Comparison of ENCODE assay signal across 1 cellular context in the genomic region with DNA sequence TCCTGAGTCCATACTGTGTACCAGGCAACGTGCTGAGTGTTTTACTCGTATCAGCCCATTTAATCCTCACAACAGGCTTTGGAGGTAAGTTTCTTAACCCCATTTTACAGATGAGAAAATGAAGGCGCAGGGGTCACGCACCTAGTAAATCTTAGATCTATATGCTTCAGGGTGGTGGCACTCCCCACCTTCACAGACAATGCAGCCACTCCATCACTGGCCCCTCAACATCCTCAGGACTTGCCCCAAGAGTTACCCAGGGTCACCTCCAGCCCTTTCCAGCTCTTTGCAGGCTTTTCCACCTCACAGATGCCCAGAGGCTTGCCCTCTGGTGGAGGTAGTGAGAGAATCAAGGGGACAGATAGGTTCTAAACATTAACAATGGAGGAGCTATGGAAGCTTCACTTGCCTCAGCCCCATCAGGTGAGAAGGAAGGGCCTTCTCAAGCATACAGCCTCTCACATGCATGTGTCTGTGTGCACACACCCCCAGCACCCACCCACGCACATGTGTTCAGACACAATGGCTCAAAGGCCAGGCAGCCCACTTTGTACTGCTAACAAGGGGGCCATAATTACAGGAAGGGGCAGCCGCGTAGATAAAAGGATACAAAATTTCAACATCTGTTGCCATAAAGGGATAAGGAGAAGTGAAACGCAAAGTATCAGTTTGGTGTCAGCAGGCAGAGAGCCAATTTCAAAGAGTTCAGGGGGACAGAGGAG.
TF ChIP-seq lines count a peak whose summit lies in the region.

No MANE protein-coding gene starts in this region.

TF ChIP-seq in HepG2, 621 proteins besides CTCF, POLR2A, EP300 and RAD21 (continued from another document):
- TF ChIP-seq MYNN (CRISPR knock-in tag; IDR thresholded peaks at IDR 0.05; ENCODE audit: low read depth) = no peak
- no peak for TF ChIP-seq ZNF33B (CRISPR knock-in tag; IDR thresholded peaks at IDR 0.05)
TF ChIP-seq in HepG2: peak in this region for 1.
